In the genomic region with DNA sequence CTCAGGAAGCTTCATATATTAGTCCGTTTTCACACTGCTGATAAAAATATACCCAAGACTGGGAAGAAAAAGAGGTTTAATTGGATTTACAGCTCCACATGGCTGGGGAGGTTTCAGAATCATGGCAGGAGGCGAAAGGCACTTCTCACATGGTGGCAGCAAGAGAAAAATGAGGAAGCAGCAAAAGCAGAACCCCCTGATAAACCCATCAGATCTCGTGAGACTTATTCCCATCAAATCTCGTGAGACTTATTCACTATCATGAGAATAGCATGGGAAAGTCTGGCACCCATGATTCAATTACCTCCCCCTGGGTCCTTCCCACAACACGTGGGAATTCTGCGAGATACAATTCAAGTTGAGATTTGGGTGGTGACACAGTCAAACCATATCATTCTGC, we compare ENCODE assay signal across 25 cellular contexts. TPM values are rescaled to one million over a fixed set of nuclear protein-coding genes. Genes with fewer than 3 reads are reported as not detected.
A peak's percentile ranks its signal among the peaks of the same experiment; 100 is the strongest.
DNase-seq lines count a peak whose midpoint lies in the region; ATAC-seq and TF ChIP-seq lines count a peak whose summit lies in the region.
"Had no signal": no experiment of that assay in that cellular context is flagged by ENCODE, and none has a peak within 500 bp of the region (broad histone marks: within the 10 kb centered on the region; RNA-seq: fewer than 3 reads in every experiment).

No MANE protein-coding gene starts in this region.

- H3K36me3 ChIP-seq in GM23338 (ENCODE audit: insufficient read depth) (no peaks in the 10 kb centered on the region), Karpas-422 (ENCODE audit: insufficient read depth, low read length) (no peaks in the 10 kb centered on the region), mesendoderm (ENCODE audit: control insufficient read depth, insufficient read depth, low read length) (no peaks in the 10 kb centered on the region)
- H3K36me3 ChIP-seq: BLaER1 treated with 17β-estradiol and CSF1 and Interleukin-3, amounts not matched to agents 10 nM and 100 nM; SJSA1 had no signal

- no peak overlapping the region for H3K4me3 Mint-ChIP-seq in GM23338
- H3K4me3 Mint-ChIP-seq: CD4-positive, alpha-beta memory T cell; T-cell had no signal

- H3K9me3 ChIP-seq in Karpas-422 (ENCODE audit: low read length), result no peaks in the 10 kb centered on the region
- H3K9me3 ChIP-seq: A549, SJSA1 had no signal

- H4K8ac ChIP-seq in mesendoderm (ENCODE audit: low read depth, low read length), result no peak overlapping the region

- intact Hi-C loops in lower leg skin (cut with DNase I; ENCODE audit: low total_unique reads), result no loop called here

- no peak for DNase-seq in GM23338 (ENCODE audit: low spot score)
- peak; percentile 36 for DNase-seq in Karpas-422
- peak; percentile 9 for DNase-seq in SK-MEL-5 (ENCODE audit: low read depth, low spot score)
- peak; percentile 2 for DNase-seq in mesendoderm
- no peak for DNase-seq in activated CD4-positive, CD25-positive, alpha-beta regulatory T cell treated with anti-CD3 and anti-CD28 coated beads, Interleukin-2, amount 50 U/mL, for 72 hours
- DNase-seq in lower leg skin (ENCODE audit: low spot score in 2 of 2), result no peak
- DNase-seq: AML-193; CD4-positive, alpha-beta memory T cell; COR-L47; DMS79; GF-D8; KG1; NCI-H1048; NCI-H1417; NCI-H1694; NCI-H2029 treated with DMSO at 0.1 percent for 48 hours; NCI-H446 treated with DMSO at 0.1 percent for 48 hours; NCI-H526; Right ventricle myocardium superior; RPMI8226; T-cell had no signal

- no peaks in the 10 kb centered on the region for H3K27me3 ChIP-seq in GM23338 (ENCODE audit: insufficient read depth)
- no peaks in the 10 kb centered on the region for H3K27me3 ChIP-seq in Karpas-422 (ENCODE audit: low read length)
- H3K27me3 ChIP-seq in mesendoderm (ENCODE audit: insufficient read depth, low read length, poor library complexity), result no peaks in the 10 kb centered on the region
- H3K27me3 ChIP-seq: BLaER1 treated with 17β-estradiol and CSF1 and Interleukin-3, amounts not matched to agents 10 nM and 100 nM; SJSA1 had no signal

- no peaks in the 10 kb centered on the region for H3F3A ChIP-seq in GM23338 (replicated peaks; ENCODE audit: low read depth)

- H3K27ac ChIP-seq in GM23338 (ENCODE audit: low read depth) (no peak overlapping the region), Karpas-422 (ENCODE audit: low read length) (no peak overlapping the region), mesendoderm (ENCODE audit: low read depth, low read length) (no peak overlapping the region)
- H3K27ac ChIP-seq: A549; BLaER1 treated with 17β-estradiol and CSF1 and Interleukin-3, amounts not matched to agents 10 nM and 100 nM; SJSA1 had no signal

- H3K36me3 Mint-ChIP-seq in GM23338 (ENCODE audit: low read depth), result no peaks in the 10 kb centered on the region; the same call in 2 of the 3 replicates
- H3K36me3 Mint-ChIP-seq: CD4-positive, alpha-beta memory T cell; T-cell had no signal

- ATAC-seq in GM23338, result no peak
- no peak for ATAC-seq in HG02970 (IDR thresholded peaks at IDR 0.05; ENCODE audit: low FRiP score, unreplicated experiment)
- ATAC-seq: A549, T-cell had no signal

- H3K23ac ChIP-seq in mesendoderm (ENCODE audit: low read length), result no peak overlapping the region

- H3K79me2 ChIP-seq in GM23338 (replicated peaks; ENCODE audit: insufficient read depth), result no peaks in the 10 kb centered on the region
- no peaks in the 10 kb centered on the region for H3K79me2 ChIP-seq in Karpas-422 (ENCODE audit: low read length)
- H3K79me2 ChIP-seq in mesendoderm (ENCODE audit: control insufficient read depth, insufficient read depth, low read length), result no peaks in the 10 kb centered on the region

- peak overlapping the region; percentile 53; the same call in 1 of the 2 replicates for H3K27ac Mint-ChIP-seq in GM23338
- H3K27ac Mint-ChIP-seq: CD4-positive, alpha-beta memory T cell; T-cell had no signal

- peaks cover 2% of the 10 kb centered on the region for H3K27me3 Mint-ChIP-seq in GM23338 (ENCODE audit: insufficient read depth, low read depth, poor library complexity)

- WGBS in mesendoderm (ENCODE audit: extremely low coverage, insufficient coverage, low lambda C conversion rate), result no CpG with 5 or more reads among the region's 6 CpGs
- 68 to 79% methylated on average over 6 of the region's 6 CpGs for WGBS in lower leg skin, 2 donors

- peaks cover 3% of the 10 kb centered on the region; the same call in 1 of the 3 replicates for H3K9me3 Mint-ChIP-seq in GM23338
- H3K9me3 Mint-ChIP-seq: T-cell had no signal

- H3K9ac ChIP-seq in Karpas-422 (ENCODE audit: low read length), result no peak overlapping the region
- no peak overlapping the region for H3K9ac ChIP-seq in mesendoderm (ENCODE audit: low read length)
- H3K9ac ChIP-seq: BLaER1 treated with 17β-estradiol and CSF1 and Interleukin-3, amounts not matched to agents 10 nM and 100 nM had no signal

- in situ Hi-C loops in SK-MEL-5 (cut with HindIII; ENCODE audit: low pct_unique_long_range_greater_than_20kb, low sequenced_read_pairs), result no loop called here

- H2BK120ac ChIP-seq in mesendoderm (ENCODE audit: low read depth, low read length), result no peak overlapping the region

- no peak for TF ChIP-seq POLR2A in lower leg skin (IDR thresholded peaks at IDR 0.05)

- H2BK5ac ChIP-seq in mesendoderm (ENCODE audit: low read length), result no peak overlapping the region

- H3K4me1 ChIP-seq in GM23338 (ENCODE audit: insufficient read depth), result no peaks in the 10 kb centered on the region
- no peaks in the 10 kb centered on the region; the same call in 1 of the 2 replicates for H3K4me1 ChIP-seq in Karpas-422 (ENCODE audit: low read length)
- H3K4me1 ChIP-seq in mesendoderm (ENCODE audit: control insufficient read depth, low read depth, low read length), result no peaks in the 10 kb centered on the region
- H3K4me1 ChIP-seq: A549; BLaER1 treated with 17β-estradiol and CSF1 and Interleukin-3, amounts not matched to agents 10 nM and 100 nM; SJSA1 had no signal

- H3K4me1 Mint-ChIP-seq in GM23338, result peaks cover 12% of the 10 kb centered on the region
- H3K4me1 Mint-ChIP-seq: CD4-positive, alpha-beta memory T cell; T-cell had no signal

- H3K4ac ChIP-seq in mesendoderm (ENCODE audit: low read depth, low read length), result no peak overlapping the region

- H3K18ac ChIP-seq in mesendoderm (ENCODE audit: low read length), result no peak overlapping the region

- H4K5ac ChIP-seq in mesendoderm (ENCODE audit: low read length), result no peak overlapping the region

- no peak overlapping the region for H3K56ac ChIP-seq in mesendoderm (ENCODE audit: low read length)

- no peaks in the 10 kb centered on the region for H4K20me1 ChIP-seq in GM23338 (replicated peaks; ENCODE audit: insufficient read depth)
- H4K20me1 ChIP-seq in Karpas-422 (ENCODE audit: insufficient read depth, low read depth, low read length), result no peaks in the 10 kb centered on the region
- H4K20me1 ChIP-seq: BLaER1 treated with 17β-estradiol and CSF1 and Interleukin-3, amounts not matched to agents 10 nM and 100 nM had no signal

- H2AFZ ChIP-seq in GM23338 (peak overlapping the region; percentile 89), Karpas-422 (ENCODE audit: low read length) (no peak overlapping the region)

- H3K4me3 ChIP-seq in GM23338, result no peak overlapping the region
- no peak overlapping the region for H3K4me3 ChIP-seq in Karpas-422 (ENCODE audit: low read length)
- H3K4me3 ChIP-seq in mesendoderm (ENCODE audit: low read length), result no peak overlapping the region
- H3K4me3 ChIP-seq in lower leg skin (ENCODE audit: low read depth, poor library complexity, severe bottlenecking), result no peak overlapping the region
- H3K4me3 ChIP-seq: A549; BLaER1 treated with 17β-estradiol and CSF1 and Interleukin-3, amounts not matched to agents 10 nM and 100 nM; SJSA1 had no signal

- H3K79me1 ChIP-seq in mesendoderm (ENCODE audit: low read length), result no peaks in the 10 kb centered on the region

- H2BK15ac ChIP-seq in mesendoderm (replicated peaks; ENCODE audit: low read depth), result no peak overlapping the region

- no peak overlapping the region for H2AK5ac ChIP-seq in mesendoderm (ENCODE audit: low read length)

- no peak for TF ChIP-seq CTCF in GM23338 (conservative IDR thresholded peaks at IDR 0.05; ENCODE audit: low read depth in 2 of 2)
- TF ChIP-seq CTCF in lower leg skin (IDR thresholded peaks at IDR 0.05), result no peak

- H3K4me2 ChIP-seq in GM23338 (no peak overlapping the region), Karpas-422 (ENCODE audit: low read depth, low read length, poor library complexity, severe bottlenecking) (no peak overlapping the region), mesendoderm (ENCODE audit: low read length) (no peak overlapping the region)
- H3K4me2 ChIP-seq: A549 had no signal

- H3K9me2 ChIP-seq in GM23338 (ENCODE audit: insufficient read depth) (no peaks in the 10 kb centered on the region), Karpas-422 (replicated peaks; ENCODE audit: insufficient read depth, low read length) (no peaks in the 10 kb centered on the region)

TF ChIP-seq in GM23338, 12 proteins besides CTCF, POLR2A, EP300 and RAD21 (continues in another document):
- TF ChIP-seq CREB1 (CRISPR knock-in tag; IDR thresholded peaks at IDR 0.05; ENCODE audit: low read depth), result no peak
- no peak for TF ChIP-seq NANOG (IDR thresholded peaks at IDR 0.05; ENCODE audit: borderline replicate concordance)
- TF ChIP-seq, protein P1, sequence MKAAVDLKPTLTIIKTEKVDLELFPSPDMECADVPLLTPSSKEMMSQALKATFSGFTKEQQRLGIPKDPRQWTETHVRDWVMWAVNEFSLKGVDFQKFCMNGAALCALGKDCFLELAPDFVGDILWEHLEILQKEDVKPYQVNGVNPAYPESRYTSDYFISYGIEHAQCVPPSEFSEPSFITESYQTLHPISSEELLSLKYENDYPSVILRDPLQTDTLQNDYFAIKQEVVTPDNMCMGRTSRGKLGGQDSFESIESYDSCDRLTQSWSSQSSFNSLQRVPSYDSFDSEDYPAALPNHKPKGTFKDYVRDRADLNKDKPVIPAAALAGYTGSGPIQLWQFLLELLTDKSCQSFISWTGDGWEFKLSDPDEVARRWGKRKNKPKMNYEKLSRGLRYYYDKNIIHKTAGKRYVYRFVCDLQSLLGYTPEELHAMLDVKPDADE (IDR thresholded peaks at IDR 0.05), result no peak

RNA-seq across cellular contexts. Expression of gene FLT3, which starts 23.1 kb away (rescaled TPM):
- total RNA-seq in GM23338 (2014; rRNA removed; shearing (Covaris generic)), result 0.17 and 0.66 TPM in 2 replicates
- polyA plus RNA-seq in GM23338 (2016; fragmentation: Nextera tagmentation; extraction: Ambion mirVana), result 0.23 and 0.44 TPM in 2 replicates
- total RNA-seq in Karpas-422 (2014; rRNA removed; shearing (Covaris generic); ENCODE audit: low replicate concordance), result not detected in 2 replicates
- not detected in 2 replicates for total RNA-seq in SK-MEL-5 (2014; rRNA removed; shearing (Covaris generic))
- polyA plus RNA-seq in SK-MEL-5 (2015; cell fraction: cytosol; rRNA removed), result not detected in 2 replicates
- polyA plus RNA-seq in SK-MEL-5 (2015; cell fraction: nucleus; rRNA removed), result not detected in 2 replicates
- polyA plus RNA-seq in mesendoderm (2013, experiment 1 of 2), result 0.13 TPM
- polyA plus RNA-seq in mesendoderm (2013, experiment 2 of 2), result 0.13 TPM
- 1 to 10 TPM in 2 of 4 donors, under 1 TPM in 2; 0.72 to 1.3 (median 0.89) TPM for total RNA-seq in lower leg skin
- total RNA-seq: CD4-positive, alpha-beta memory T cell; SJSA1 had no signal
- polyA plus RNA-seq: A549; CD4-positive, alpha-beta memory T cell had no signal

Comparison
In these comparisons a context has a peak if more than half of its experiments do, and no peak if none do; other contexts are left out.
1. DNase-seq: peak in Karpas-422 (single experiment), SK-MEL-5 (single experiment) and mesendoderm (single experiment); none in GM23338 (single experiment), activated CD4-positive, CD25-positive, alpha-beta regulatory T cell treated with anti-CD3 and anti-CD28 coated beads, Interleukin-2, amount 50 U/mL, for 72 hours (single experiment) and lower leg skin (0 of 2).